Comparison of ENCODE assay signal across 1 cellular context in the genomic region with DNA sequence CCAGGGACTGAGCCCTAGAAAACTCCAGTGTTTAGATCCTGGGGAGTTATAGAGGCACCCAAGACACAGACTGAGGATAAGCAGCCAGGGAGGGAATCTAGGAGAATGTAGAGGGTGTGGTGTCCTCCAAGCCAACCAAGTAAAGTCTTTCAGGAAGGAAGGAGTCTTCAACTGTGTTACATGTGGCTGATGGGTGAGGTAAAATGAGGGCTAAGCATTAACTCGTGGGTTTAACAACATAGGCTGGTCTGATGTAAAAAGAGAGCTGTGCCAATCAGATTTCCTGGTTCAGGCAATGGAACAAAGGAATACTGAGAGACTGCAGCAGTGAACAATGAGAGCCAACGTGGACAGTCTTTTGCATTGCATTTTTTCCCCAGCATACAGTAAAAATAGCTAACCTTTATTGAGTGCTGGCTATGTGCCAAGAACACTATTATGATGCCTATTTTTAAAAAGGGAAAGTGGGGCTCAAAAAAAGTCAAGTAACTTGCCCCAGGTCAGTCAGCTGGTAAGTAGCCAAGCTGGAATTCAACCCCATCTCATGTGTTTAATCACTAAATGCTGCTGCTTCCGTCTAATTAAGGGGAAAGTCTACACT.
TF ChIP-seq lines count a peak whose summit lies in the region.

No MANE protein-coding gene starts in this region.

TF ChIP-seq in endothelial cell of umbilical vein, 7 proteins besides CTCF, POLR2A, EP300 and RAD21:
- no peak for TF ChIP-seq GATA2 (IDR thresholded peaks at IDR 0.05; ENCODE audit: insufficient read depth, insufficient read length, low read depth, low read length)
TF ChIP-seq in endothelial cell of umbilical vein: peak in this region for 0.
